1 cellular context compared by ENCODE assay signal in genomic region chr16:29908719-29909220, GRCh38.
TF ChIP-seq lines count a peak whose summit lies in the region.

No MANE protein-coding gene starts in this region.

TF ChIP-seq in K562, 482 proteins besides CTCF, POLR2A, EP300 and RAD21:
- TF ChIP-seq ZNF121 (CRISPR knock-in tag; conservative IDR thresholded peaks at IDR 0.05) (peak; percentile 92), SRSF7 (optimal IDR thresholded peaks at IDR 0.05; ENCODE audit: low read depth, low read length) (no peak), ZNF24 (IDR thresholded peaks at IDR 0.05) (peak; percentile 85), ZBTB33 (CRISPR knock-in tag; IDR thresholded peaks at IDR 0.05) (no peak)
